Comparison of ENCODE assay signal across 9 cellular contexts in genomic region chr1:68111804-68112436, GRCh38.
DNase-seq lines count a peak whose midpoint lies in the region; ATAC-seq and TF ChIP-seq lines count a peak whose summit lies in the region.
"Had no signal": no experiment of that assay in that cellular context is flagged by ENCODE, and none has a peak within 500 bp of the region (broad histone marks: within the 10 kb centered on the region; RNA-seq: fewer than 3 reads in every experiment).

No MANE protein-coding gene starts in this region.

- POLR2A ChIA-PET in SK-N-SH (lab: Yijun Ruan, JAX) = no interaction called here

- H2AFZ ChIP-seq in SK-N-SH (ENCODE audit: low read depth) = no peak overlapping the region

- TF ChIP-seq EP300 in SK-N-SH (IDR thresholded peaks at IDR 0.05; ENCODE audit: borderline replicate concordance in 1 of 2, low read depth in 1 of 2, low read length in 1 of 2) = no peak

- H3K79me2 ChIP-seq in SK-N-SH (ENCODE audit: insufficient read depth) = no peaks in the 10 kb centered on the region

- H3K36me3 ChIP-seq in SK-N-SH (replicated peaks in 1 of 2; ENCODE audit: control insufficient read depth in 1 of 2, insufficient read depth in 2 of 2, low read length in 1 of 2) = peaks cover 0 to 7% of the 10 kb centered on the region in 2 experiments

- no peaks in the 10 kb centered on the region for H3K9me2 ChIP-seq in SK-N-SH

- H3K27ac ChIP-seq in SK-N-SH (ENCODE audit: low read depth in 2 of 2, low read length in 1 of 2) = peak overlapping the region in 1 of 2 experiments; percentile 75; a peak in 2 of 4 replicates

- WGBS in SK-N-SH (ENCODE audit: low lambda C conversion rate) = 44% methylated on average over 3 of the region's 5 CpGs

- H3K4me1 ChIP-seq in SK-N-SH (ENCODE audit: control insufficient read depth in 1 of 2, insufficient read depth in 2 of 2, low read depth in 1 of 2, low read length in 1 of 2) = peaks cover 3 to 20% of the 10 kb centered on the region in 2 experiments; a peak in 2 of 4 replicates

- H3K27me3 ChIP-seq in SK-N-SH (ENCODE audit: insufficient read depth) = no peaks in the 10 kb centered on the region

- CTCF ChIA-PET in SK-N-SH (lab: Yijun Ruan, JAX) = interaction anchor here (0.9 to 14.4 kb wide), 12 partner anchors 8 to 347 kb away, joined by 3 to 477 read pairs (median 4); partner anchors contain the start of gene WLS

- 0 out of 2 replicates have a peak, but pooled peaks cover 4% of the 10 kb centered on the region for H3K9me3 ChIP-seq in SK-N-SH

- DNase-seq in DMS114 treated with DMSO at 0.1 percent for 48 hours (lab: John Stamatoyannopoulos, UW; ENCODE audit: unreplicated experiment) = peak; percentile 61
- DNase-seq in LHCN-M2 (ENCODE audit: low read depth) = peak; percentile 94
- DNase-seq in SK-N-SH = peak; percentile 44
- peak; percentile 89 for DNase-seq in fibroblast of the conjunctiva (ENCODE audit: low read depth)
- peak; percentile 63 for DNase-seq in non-pigmented ciliary epithelial cell (ENCODE audit: low read depth)
- DNase-seq in LoVo (ENCODE audit: low spot score) = no peak
- DNase-seq: naive B cell had no signal

- no peak overlapping the region for H3K9ac ChIP-seq in SK-N-SH

- no peak overlapping the region for H3K4me3 ChIP-seq in SK-N-SH (ENCODE audit: low read depth in 2 of 2, low read length in 1 of 2)

- no peaks in the 10 kb centered on the region for H4K20me1 ChIP-seq in SK-N-SH (ENCODE audit: insufficient read depth)

- ATAC-seq in HG03039 (IDR thresholded peaks at IDR 0.05; ENCODE audit: unreplicated experiment) = no peak
- no peak for ATAC-seq in GM21423 (IDR thresholded peaks at IDR 0.05; ENCODE audit: unreplicated experiment)

- H3F3A ChIP-seq in SK-N-SH (replicated peaks; ENCODE audit: insufficient read depth) = peaks cover 11% of the 10 kb centered on the region

- TF ChIP-seq RAD21 in SK-N-SH (IDR thresholded peaks at IDR 0.05; ENCODE audit: low read length) = peak; percentile 84

- H3K4me2 ChIP-seq in SK-N-SH = peak overlapping the region; percentile 34

- peak; percentile 77 for TF ChIP-seq CTCF in SK-N-SH (IDR thresholded peaks at IDR 0.05)

TF ChIP-seq in SK-N-SH, 30 proteins besides CTCF, POLR2A, EP300 and RAD21:
- TF ChIP-seq TAF1 (IDR thresholded peaks at IDR 0.05; ENCODE audit: borderline replicate concordance, low read depth, low read length) (no peak), RCOR1 (IDR thresholded peaks at IDR 0.05; ENCODE audit: low read length) (no peak), RFX5 (IDR thresholded peaks at IDR 0.05; ENCODE audit: low read length) (no peak), MAX (IDR thresholded peaks at IDR 0.05; ENCODE audit: low read depth) (peak; percentile 52; the same call in 1 of the 2 replicates), NFIC (IDR thresholded peaks at IDR 0.05; ENCODE audit: borderline replicate concordance) (peak; percentile 88), PBX3 (IDR thresholded peaks at IDR 0.05) (0 out of 2 replicates have a peak, but pooled peaks have one; percentile 15), ZBTB33 (IDR thresholded peaks at IDR 0.05; ENCODE audit: borderline replicate concordance, low read depth) (no peak), USF1 (IDR thresholded peaks at IDR 0.05; ENCODE audit: borderline replicate concordance, low read depth) (peak; percentile 5; the same call in 1 of the 2 replicates), SIN3A (IDR thresholded peaks at IDR 0.05; ENCODE audit: borderline replicate concordance, low read depth, low read length) (0 out of 2 replicates have a peak, but pooled peaks have one; percentile 44), REST (IDR thresholded peaks at IDR 0.05; ENCODE audit: low read depth, low read length) (no peak), EZH2phosphoT487 (IDR thresholded peaks at IDR 0.05; ENCODE audit: borderline replicate concordance, low read depth) (no peak), POLR2AphosphoS5 (IDR thresholded peaks at IDR 0.05; ENCODE audit: low read depth, low read length) (no peak), FOSL2 (IDR thresholded peaks at IDR 0.05; ENCODE audit: borderline replicate concordance, low read depth) (no peak), GABPA (IDR thresholded peaks at IDR 0.05; ENCODE audit: low read depth) (no peak), GATA2 (CRISPR knock-in tag; IDR thresholded peaks at IDR 0.05) (no peak), JUND (IDR thresholded peaks at IDR 0.05) (no peak), SMC3 (IDR thresholded peaks at IDR 0.05; ENCODE audit: low read depth, low read length) (peak; percentile 93), MEF2A (IDR thresholded peaks at IDR 0.05; ENCODE audit: borderline replicate concordance, low read depth) (no peak), TEAD4 (IDR thresholded peaks at IDR 0.05; ENCODE audit: borderline replicate concordance, insufficient read depth) (no peak), TCF12 (IDR thresholded peaks at IDR 0.05) (peak; percentile 71; the same call in 1 of the 2 replicates)
